In the genomic region with DNA sequence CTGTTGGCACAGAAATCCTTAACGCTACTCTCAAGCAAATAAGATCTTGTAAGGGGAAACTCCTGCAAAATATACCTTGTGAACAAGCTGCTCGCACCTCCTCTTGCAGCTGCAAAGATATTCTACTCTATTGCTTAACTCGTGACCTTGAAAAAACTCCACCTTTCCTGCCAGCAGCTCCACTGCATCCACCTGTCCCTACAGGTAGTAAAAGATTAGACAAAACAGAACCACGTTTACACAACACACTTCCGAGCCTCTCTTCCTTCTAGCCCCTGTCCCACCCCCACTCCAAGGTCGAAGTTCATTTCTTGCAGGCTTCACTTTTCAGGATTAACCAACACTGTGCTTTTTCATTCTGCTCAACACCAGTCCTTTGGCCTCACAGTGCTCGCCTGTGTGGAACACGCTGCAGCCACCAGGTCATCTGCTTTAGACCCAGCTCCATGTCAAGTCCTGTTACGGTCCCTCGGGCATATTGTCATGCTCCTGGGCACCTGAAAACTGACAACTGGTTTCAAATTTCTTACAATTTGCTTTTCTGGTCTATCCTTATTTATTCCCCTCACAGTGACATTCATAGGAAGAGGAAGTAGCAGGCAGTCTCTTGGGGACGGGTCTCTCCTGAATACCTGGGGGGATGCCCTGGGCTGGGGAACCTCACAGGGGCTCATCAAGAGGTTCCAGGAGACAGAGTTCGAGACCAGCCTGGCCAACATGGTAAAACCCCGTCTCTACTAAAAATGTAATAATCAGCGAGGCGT, we compare ENCODE assay signal across 10 cellular contexts.
DNase-seq lines count a peak whose midpoint lies in the region; ATAC-seq and TF ChIP-seq lines count a peak whose summit lies in the region.
"Had no signal": no experiment of that assay in that cellular context is flagged by ENCODE, and none has a peak within 500 bp of the region (broad histone marks: within the 10 kb centered on the region; RNA-seq: fewer than 3 reads in every experiment).

No MANE protein-coding gene starts in this region.

- peaks cover 0 to 86% (median 37%) of the 10 kb centered on the region in 4 donors for H3K4me1 ChIP-seq in right lobe of liver

- no peak for ATAC-seq in natural killer cell treated with Interleukin-12 subunit alpha and Interleukin-12 subunit beta and Interleukin-15 and Interleukin-18, amount 100 ng/mL, for 72 hours
- ATAC-seq in natural killer cell (no peak), right lobe of liver (peak; percentile 24 to 70 (median 64)), HG03025 (IDR thresholded peaks at IDR 0.05; ENCODE audit: low FRiP score, unreplicated experiment) (no peak), HG03457 (IDR thresholded peaks at IDR 0.05; ENCODE audit: unreplicated experiment) (no peak)

- no peak for DNase-seq in natural killer cell treated with Interleukin-12 subunit alpha and Interleukin-12 subunit beta and Interleukin-15 and Interleukin-18, amount 100 ng/mL, for 72 hours (ENCODE audit: low spot score)
- no peak for DNase-seq in natural killer cell
- DNase-seq in activated naive CD8-positive, alpha-beta T cell treated with anti-CD3 and anti-CD28 coated beads for 36 hours: no peak
- DNase-seq in right lobe of liver: peak; percentile 61 to 93 (median 80)
- DNase-seq in dermis blood vessel endothelial cell: no peak
- no peak for DNase-seq in NCI-H2196 (lab: John Stamatoyannopoulos, UW; ENCODE audit: unreplicated experiment)
- DNase-seq: DND-41 had no signal

- TF ChIP-seq POLR2A in right lobe of liver (IDR thresholded peaks at IDR 0.05): peak; percentile 76

- H3K9me3 Mint-ChIP-seq in natural killer cell treated with Interleukin-12 subunit alpha and Interleukin-12 subunit beta and Interleukin-15 and Interleukin-18, amount 100 ng/mL, for 72 hours: no peaks in the 10 kb centered on the region
- no peaks in the 10 kb centered on the region for H3K9me3 Mint-ChIP-seq in natural killer cell
- H3K9me3 Mint-ChIP-seq in activated naive CD8-positive, alpha-beta T cell treated with anti-CD3 and anti-CD28 coated beads for 36 hours: no peaks in the 10 kb centered on the region

- 22% methylated on average over 13 of the region's 15 CpGs for WGBS in right lobe of liver (ENCODE audit: insufficient coverage, low coverage, low lambda C conversion rate, missing lambda C conversion rate)

- H3K36me3 ChIP-seq in right lobe of liver: no peaks in the 10 kb centered on the region

- H3K4me3 Mint-ChIP-seq in natural killer cell treated with Interleukin-12 subunit alpha and Interleukin-12 subunit beta and Interleukin-15 and Interleukin-18, amount 100 ng/mL, for 72 hours: no peak overlapping the region
- no peak overlapping the region for H3K4me3 Mint-ChIP-seq in natural killer cell
- H3K4me3 Mint-ChIP-seq in activated naive CD8-positive, alpha-beta T cell treated with anti-CD3 and anti-CD28 coated beads for 36 hours: peak overlapping the region; percentile 40
- H3K4me3 Mint-ChIP-seq: neural crest cell had no signal

- H3K4me3 ChIP-seq in right lobe of liver: no peak overlapping the region

- no peak for TF ChIP-seq CTCF in natural killer cell (IDR thresholded peaks at IDR 0.05)
- peak in 1 of 4 donors; percentile 9 for TF ChIP-seq CTCF in right lobe of liver (IDR thresholded peaks at IDR 0.05)

- peak overlapping the region; percentile 67 to 88 (median 83) for H3K27ac ChIP-seq in right lobe of liver

- H3K36me3 Mint-ChIP-seq in natural killer cell treated with Interleukin-12 subunit alpha and Interleukin-12 subunit beta and Interleukin-15 and Interleukin-18, amount 100 ng/mL, for 72 hours: peaks cover 38% of the 10 kb centered on the region
- no peaks in the 10 kb centered on the region for H3K36me3 Mint-ChIP-seq in natural killer cell
- H3K36me3 Mint-ChIP-seq in activated naive CD8-positive, alpha-beta T cell treated with anti-CD3 and anti-CD28 coated beads for 36 hours: peaks cover 89% of the 10 kb centered on the region

- intact Hi-C loops in natural killer cell (cut with micrococcal nuclease) (loop anchor here (5.0 to 10.0 kb wide), 2 partner anchors 45 to 127 kb away; no protein-coding TSS in a partner anchor), right lobe of liver (cut with DNase I) (no loop called here)

- H3K27ac Mint-ChIP-seq in natural killer cell treated with Interleukin-12 subunit alpha and Interleukin-12 subunit beta and Interleukin-15 and Interleukin-18, amount 100 ng/mL, for 72 hours: peak overlapping the region; percentile 77 to 94
- peak overlapping the region in 1 of 2 donors; percentile 7 for H3K27ac Mint-ChIP-seq in natural killer cell
- H3K27ac Mint-ChIP-seq in activated naive CD8-positive, alpha-beta T cell treated with anti-CD3 and anti-CD28 coated beads for 36 hours: peak overlapping the region; percentile 45

- H3K27me3 ChIP-seq in right lobe of liver: no peaks in the 10 kb centered on the region

- H3K4me1 Mint-ChIP-seq in natural killer cell treated with Interleukin-12 subunit alpha and Interleukin-12 subunit beta and Interleukin-15 and Interleukin-18, amount 100 ng/mL, for 72 hours (ENCODE audit: low read depth in 2 of 2): peaks cover 76 to 80% of the 10 kb centered on the region in 2 donors
- peaks cover 46 to 62% of the 10 kb centered on the region in 2 donors for H3K4me1 Mint-ChIP-seq in natural killer cell
- H3K4me1 Mint-ChIP-seq in activated naive CD8-positive, alpha-beta T cell treated with anti-CD3 and anti-CD28 coated beads for 36 hours: peaks cover 94% of the 10 kb centered on the region

- H3K27me3 Mint-ChIP-seq in natural killer cell treated with Interleukin-12 subunit alpha and Interleukin-12 subunit beta and Interleukin-15 and Interleukin-18, amount 100 ng/mL, for 72 hours: no peaks in the 10 kb centered on the region
- no peaks in the 10 kb centered on the region for H3K27me3 Mint-ChIP-seq in natural killer cell (ENCODE audit: low read depth in 2 of 2)
- no peaks in the 10 kb centered on the region for H3K27me3 Mint-ChIP-seq in activated naive CD8-positive, alpha-beta T cell treated with anti-CD3 and anti-CD28 coated beads for 36 hours

- H3K9me3 ChIP-seq in right lobe of liver: no peaks in the 10 kb centered on the region

Comparison
In these comparisons a context has a peak if more than half of its experiments do, and no peak if none do; other contexts are left out.
1. ATAC-seq: peak in right lobe of liver (4 of 4); none in natural killer cell treated with Interleukin-12 subunit alpha and Interleukin-12 subunit beta and Interleukin-15 and Interleukin-18, amount 100 ng/mL, for 72 hours (0 of 2), natural killer cell (0 of 3), HG03025 (single experiment) and HG03457 (single experiment).
2. DNase-seq: peak in right lobe of liver (3 of 3); none in natural killer cell treated with Interleukin-12 subunit alpha and Interleukin-12 subunit beta and Interleukin-15 and Interleukin-18, amount 100 ng/mL, for 72 hours (single experiment), natural killer cell (single experiment), activated naive CD8-positive, alpha-beta T cell treated with anti-CD3 and anti-CD28 coated beads for 36 hours (single experiment), dermis blood vessel endothelial cell (single experiment) and NCI-H2196 (single experiment).